8 cellular contexts compared by ENCODE assay signal in the genomic region with DNA sequence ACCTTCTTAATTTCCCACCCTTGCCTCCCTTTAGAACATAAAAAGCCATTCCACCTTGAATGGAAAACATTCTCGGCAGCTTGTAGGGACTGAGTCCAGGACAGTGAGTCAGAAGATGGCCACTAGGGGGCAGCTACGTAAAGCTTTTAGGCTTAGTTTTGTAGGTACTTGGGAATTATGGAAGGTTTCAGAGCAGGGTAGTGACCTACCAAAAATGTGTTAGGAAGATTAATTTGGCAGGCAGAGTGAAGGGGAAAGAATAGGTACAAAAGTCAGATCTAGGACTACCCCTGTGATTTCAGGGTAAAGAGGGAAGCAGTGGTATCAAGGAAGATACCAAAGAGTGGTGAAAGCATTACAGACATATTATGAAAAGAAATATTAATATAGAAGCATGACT.
A peak's percentile ranks its signal among the peaks of the same experiment; 100 is the strongest.
DNase-seq lines count a peak whose midpoint lies in the region; FAIRE-seq and TF ChIP-seq lines count a peak whose summit lies in the region.

No MANE protein-coding gene starts in this region.

- POLR2A ChIA-PET in endothelial cell of umbilical vein (lab: Charles Lee), result interaction anchor here (0.7 to 1.2 kb wide), 2 partner anchors 257 to 1338 kb away, joined by 3 read pairs; no protein-coding TSS in a partner anchor

- H3K9me3 ChIP-seq in H9 (ENCODE audit: control insufficient read depth, low read depth, low read length), result no peaks in the 10 kb centered on the region
- no peaks in the 10 kb centered on the region for H3K9me3 ChIP-seq in endothelial cell of umbilical vein (replicated peaks; ENCODE audit: control insufficient read depth, insufficient read depth, low read length)
- H3K9me3 ChIP-seq in tibial artery, result no peaks in the 10 kb centered on the region

- FAIRE-seq in endothelial cell of umbilical vein (lab: Jason Lieb, UNC), result peak; percentile 58

- no peak overlapping the region for H2BK20ac ChIP-seq in H9 (ENCODE audit: low read depth, low read length, poor library complexity, severe bottlenecking)

- H4K5ac ChIP-seq in H9 (ENCODE audit: insufficient read length, low read depth, low read length), result no peak overlapping the region

- no peak overlapping the region for H3K56ac ChIP-seq in H9 (ENCODE audit: insufficient read length, low read depth, low read length)

- no peak overlapping the region for H3K4me2 ChIP-seq in H9 (ENCODE audit: insufficient read depth, insufficient read length, low read length)
- no peak overlapping the region for H3K4me2 ChIP-seq in endothelial cell of umbilical vein (ENCODE audit: insufficient read depth, low read length)

- no peak overlapping the region for H3K27ac ChIP-seq in H9 (ENCODE audit: insufficient read length, low read depth, low read length)
- no peak overlapping the region for H3K27ac ChIP-seq in endothelial cell of umbilical vein (ENCODE audit: insufficient read depth, low read depth, low read length)
- H3K27ac ChIP-seq in tibial artery, result no peak overlapping the region

- H3K4me3 ChIP-seq in endothelial cell of umbilical vein (replicated peaks in 1 of 3; ENCODE audit: insufficient read depth in 1 of 3, low read depth in 1 of 3, low read length in 3 of 3) (no peak overlapping the region), tibial artery (no peak overlapping the region)

- no peak overlapping the region for H3K18ac ChIP-seq in H9 (ENCODE audit: insufficient read length, low read depth, low read length)

- H3K23me2 ChIP-seq in H9 (ENCODE audit: insufficient read length, low read depth, low read length, poor library complexity, severe bottlenecking), result no peaks in the 10 kb centered on the region

- no CpG with 5 or more reads among the region's 2 CpGs for WGBS in H9 (ENCODE audit: extremely low coverage, insufficient read length, low lambda C conversion rate)

- no peaks in the 10 kb centered on the region for H3K27me3 Mint-ChIP-seq in H9 (ENCODE audit: low read depth)

- no peak overlapping the region for H3K4ac ChIP-seq in H9 (ENCODE audit: low read depth, low read length)

- H2BK15ac ChIP-seq in H9 (ENCODE audit: low read depth, low read length), result no peak overlapping the region

- no TSS peak for BruUV-seq in endothelial cell of umbilical vein (replicated peaks; lab: Mats Ljungman, UMichigan)

- H3K9ac ChIP-seq in H9 (ENCODE audit: extremely low read depth, insufficient read length, low read length) (no peak overlapping the region), endothelial cell of umbilical vein (replicated peaks; ENCODE audit: extremely low read depth, insufficient read depth, low read length) (no peak overlapping the region)

- DNase-seq in activated CD4-positive, alpha-beta T cell treated with anti-CD3 and anti-CD28 coated beads for 4 hours, result peak; percentile 4 to 7
- no peak for DNase-seq in activated CD4-positive, alpha-beta T cell treated with anti-CD3 and anti-CD28 coated beads for 1 hour
- DNase-seq in H9, result peak; percentile 72
- DNase-seq in LoVo (ENCODE audit: low spot score), result peak; percentile 76
- DNase-seq in SKM-1 (lab: John Stamatoyannopoulos, UW; ENCODE audit: unreplicated experiment), result peak; percentile 63
- DNase-seq in endothelial cell of umbilical vein (ENCODE audit: low read depth, low spot score), result peak; percentile 83
- DNase-seq in midbrain (lab: John Stamatoyannopoulos, UW), result peak; percentile 46
- DNase-seq in tibial artery, result peak; percentile 73

- H3K14ac ChIP-seq in H9 (ENCODE audit: insufficient read depth, low read length), result no peak overlapping the region

- no peaks in the 10 kb centered on the region for H3K79me1 ChIP-seq in H9 (ENCODE audit: insufficient read depth, low read depth, low read length, poor library complexity, severe bottlenecking)

- H3K27me3 ChIP-seq in H9 (ENCODE audit: insufficient read depth, low read length) (no peaks in the 10 kb centered on the region), endothelial cell of umbilical vein (ENCODE audit: control insufficient read depth in 2 of 2, insufficient read depth in 2 of 2, low read length in 2 of 2) (no peaks in the 10 kb centered on the region), tibial artery (no peaks in the 10 kb centered on the region)

- TF ChIP-seq POLR2A in endothelial cell of umbilical vein (IDR thresholded peaks at IDR 0.05; ENCODE audit: low read depth, low read length), result no peak

- no peak overlapping the region for H2AFZ ChIP-seq in H9 (ENCODE audit: low read length)
- peak overlapping the region; percentile 34 for H2AFZ ChIP-seq in endothelial cell of umbilical vein (ENCODE audit: low read depth, low read length)

- H3K4me1 Mint-ChIP-seq in H9, result peaks cover 6% of the 10 kb centered on the region in 2 experiments; a peak in 3 of 4 replicates

- TF ChIP-seq CTCF in H9 (conservative IDR thresholded peaks at IDR 0.05) (peak; percentile 91), endothelial cell of umbilical vein (IDR thresholded peaks at IDR 0.05; ENCODE audit: extremely low read depth in 1 of 2, insufficient read depth in 1 of 2, low read depth in 1 of 2, low read length in 2 of 2) (peak; percentile 70 to 80), tibial artery (IDR thresholded peaks at IDR 0.05) (peak; percentile 59 to 61)

- no peak overlapping the region for H2BK120ac ChIP-seq in H9 (ENCODE audit: low read depth, low read length, poor library complexity, severe bottlenecking)

- dilution Hi-C loops in endothelial cell of umbilical vein (cut with MboI; ENCODE audit: extremely low pct_ligation_motif_present, low sequenced_read_pairs), result no loop called here

- peaks cover 0 to 3% of the 10 kb centered on the region in 2 experiments; a peak in 1 of 5 replicates for H3K9me3 Mint-ChIP-seq in H9

- CTCF ChIA-PET in endothelial cell of umbilical vein (lab: Charles Lee), result interaction anchor here (0.5 to 3.4 kb wide), 65 partner anchors 9 to 1372 kb away, joined by 3 to 57 read pairs (median 4); partner anchors contain the start of gene SPRY2

- H3K36me3 ChIP-seq in endothelial cell of umbilical vein (ENCODE audit: control insufficient read depth in 2 of 2, extremely low read depth in 1 of 2, insufficient read depth in 2 of 2, low read length in 2 of 2) (no peaks in the 10 kb centered on the region), tibial artery (no peaks in the 10 kb centered on the region)

- no peak overlapping the region for H4K91ac ChIP-seq in H9 (ENCODE audit: insufficient read length, low read depth, low read length)

- no peak overlapping the region for H3T11ph ChIP-seq in H9 (ENCODE audit: low read length)

- no peak overlapping the region for H4K8ac ChIP-seq in H9 (replicated peaks; ENCODE audit: insufficient read length, low read depth, low read length)

- no peak overlapping the region for H3K23ac ChIP-seq in H9 (ENCODE audit: insufficient read length, low read depth, low read length)

- no peak overlapping the region for H3K27ac Mint-ChIP-seq in H9

- no peak overlapping the region for H2BK12ac ChIP-seq in H9 (ENCODE audit: insufficient read length, low read depth, low read length)

- H2BK5ac ChIP-seq in H9 (ENCODE audit: insufficient read length, low read length), result no peak overlapping the region

- no peaks in the 10 kb centered on the region for H3K9me1 ChIP-seq in endothelial cell of umbilical vein (replicated peaks; ENCODE audit: control insufficient read depth, extremely low read depth, insufficient read depth, low read length)

- H3K4me3 Mint-ChIP-seq in H9, result no peak overlapping the region

- H3K79me2 ChIP-seq in H9 (ENCODE audit: insufficient read depth, low read length) (no peaks in the 10 kb centered on the region), endothelial cell of umbilical vein (ENCODE audit: control insufficient read depth, insufficient read depth, low read length) (no peaks in the 10 kb centered on the region)

- H3K36me3 Mint-ChIP-seq in H9 (ENCODE audit: insufficient read depth in 1 of 3, low read depth in 3 of 3), result peaks cover 0 to 5% (median 3%) of the 10 kb centered on the region in 3 experiments; a peak in 3 of 7 replicates

- H3K4me1 ChIP-seq in H9 (ENCODE audit: insufficient read depth, low read length) (no peaks in the 10 kb centered on the region; the same call in 1 of the 2 replicates), endothelial cell of umbilical vein (ENCODE audit: control insufficient read depth, extremely low read depth, insufficient read depth, low read length) (no peaks in the 10 kb centered on the region), tibial artery (peaks cover 0 to 3% (median 0%) of the 10 kb centered on the region in 4 donors)

- no peak overlapping the region for H2AK5ac ChIP-seq in H9 (ENCODE audit: insufficient read length, low read length)

- intact Hi-C loops in endothelial cell of umbilical vein (cut with micrococcal nuclease), result loop anchor here (1.0 to 10.0 kb wide), 11 partner anchors 97 to 1338 kb away; no protein-coding TSS in a partner anchor
- intact Hi-C loops in tibial artery (cut with DNase I; ENCODE audit: low total_unique reads), result loop anchor here (10.0 kb wide), 1 partner anchor 665 kb away; the partner anchor contains the start of gene SPRY2

- H4K20me1 ChIP-seq in H9 (ENCODE audit: control insufficient read depth, insufficient read depth, insufficient read length) (no peaks in the 10 kb centered on the region), endothelial cell of umbilical vein (replicated peaks; ENCODE audit: control insufficient read depth, extremely low read depth, insufficient read depth, low read length) (no peaks in the 10 kb centered on the region)

TF ChIP-seq in endothelial cell of umbilical vein, 7 proteins besides CTCF, POLR2A, EP300 and RAD21:
- TF ChIP-seq MYC (IDR thresholded peaks at IDR 0.05; ENCODE audit: low read depth, low read length) (no peak), JUN (IDR thresholded peaks at IDR 0.05; ENCODE audit: borderline replicate concordance, insufficient read depth, insufficient read length, low read depth) (no peak), GATA2 (IDR thresholded peaks at IDR 0.05; ENCODE audit: insufficient read depth, insufficient read length, low read depth, low read length) (no peak), FOS (IDR thresholded peaks at IDR 0.05; ENCODE audit: borderline replicate concordance, insufficient read depth, low read length) (no peak), MAX (IDR thresholded peaks at IDR 0.05; ENCODE audit: insufficient read depth, insufficient read length) (no peak), POLR2AphosphoS5 (IDR thresholded peaks at IDR 0.05; ENCODE audit: insufficient read depth, low read depth, low read length) (no peak), EZH2 (IDR thresholded peaks at IDR 0.05; ENCODE audit: borderline replicate concordance, low read depth, low read length, severe bottlenecking) (no peak)
